In the genomic region with DNA sequence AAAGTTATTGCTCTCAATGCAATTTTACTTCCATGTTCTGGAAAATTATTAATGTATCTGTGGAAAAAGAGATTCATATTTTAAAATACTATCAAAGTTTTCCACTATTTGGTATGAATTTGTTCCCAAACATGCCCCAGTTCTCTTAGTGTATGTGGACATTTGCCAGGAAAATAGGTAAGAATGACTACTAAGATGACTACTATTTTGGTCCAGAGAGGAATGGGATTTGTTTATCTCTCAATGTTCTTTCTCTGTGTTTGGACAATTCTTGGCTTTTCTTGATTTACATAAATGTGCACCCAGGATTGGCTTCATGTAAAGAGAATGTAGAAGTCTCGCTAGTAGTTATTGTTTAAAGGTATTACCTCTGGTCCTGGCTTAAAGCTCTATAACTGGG, we compare ENCODE assay signal across 1 cellular context.
TF ChIP-seq lines count a peak whose summit lies in the region.

No MANE protein-coding gene starts in this region.

TF ChIP-seq in IMR-90, 13 proteins besides CTCF, POLR2A, EP300 and RAD21 (continued from another document):
- TF ChIP-seq MXI1 (IDR thresholded peaks at IDR 0.05; ENCODE audit: borderline replicate concordance, low read depth, low read length) (no peak), RFX5 (IDR thresholded peaks at IDR 0.05; ENCODE audit: low read depth, low read length) (no peak), FOS (IDR thresholded peaks at IDR 0.05; ENCODE audit: low read depth, low read length) (no peak), MAFK (IDR thresholded peaks at IDR 0.05; ENCODE audit: low read depth, low read length) (no peak), CEBPB (IDR thresholded peaks at IDR 0.05; ENCODE audit: low read depth, low read length) (no peak), MAZ (IDR thresholded peaks at IDR 0.05; ENCODE audit: borderline replicate concordance, low read depth, low read length) (no peak)
